31 cellular contexts compared by ENCODE assay signal in the genomic region with DNA sequence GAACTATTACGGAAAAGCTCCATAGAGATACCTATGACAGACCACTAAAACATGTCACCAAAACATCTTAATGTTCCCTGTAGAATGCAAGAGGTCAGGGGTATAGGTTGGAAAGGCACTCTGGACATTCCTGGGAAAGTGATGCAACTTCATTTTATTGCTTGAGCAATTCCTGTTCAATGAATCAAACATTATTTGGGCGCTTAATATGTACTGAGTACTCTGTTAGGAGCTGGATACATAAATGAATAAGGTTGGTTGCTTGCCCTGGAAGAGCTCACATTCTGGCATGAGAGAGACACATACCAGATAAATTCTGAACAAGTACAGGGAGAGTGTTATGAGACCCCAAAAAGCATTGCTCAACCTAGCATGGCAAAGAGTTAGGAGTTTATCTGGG.
"Had no signal": no experiment of that assay in that cellular context is flagged by ENCODE, and none has a peak within 500 bp of the region (broad histone marks: within the 10 kb centered on the region; RNA-seq: fewer than 3 reads in every experiment).

No MANE protein-coding gene starts in this region.

- H3K4me3 ChIP-seq: adrenal gland, colonic mucosa, dorsolateral prefrontal cortex, esophagus muscularis mucosa, left lung, ovary, prostate gland, right atrium auricular region, tibial artery had no signal

- H3K27ac ChIP-seq: adrenal gland, colonic mucosa, dorsolateral prefrontal cortex, esophagus muscularis mucosa, foreskin keratinocyte, left lung, ovary, prostate gland, right atrium auricular region, tibial artery had no signal

- H3K4me3 Mint-ChIP-seq: activated B cell treated with CpG ODN at 0.5 μM for 24 hours; activated CD4-positive, alpha-beta T cell treated with anti-CD3 and anti-CD28 coated beads for 36 hours; activated naive CD8-positive, alpha-beta T cell; activated T-cell treated with anti-CD3 and anti-CD28 coated beads, Interleukin-2, amount 50 U/mL, for 4 hours; effector memory CD8-positive, alpha-beta T cell; natural killer cell treated with Interleukin-12 subunit alpha and Interleukin-12 subunit beta and Interleukin-15 and Interleukin-18, amount 100 ng/mL, for 72 hours; stimulated activated effector memory CD8-positive, alpha-beta T cell treated with anti-CD3 and anti-CD28 coated beads, Interleukin-12 subunit alpha, Interleukin-12 subunit beta, amount 100 ng/mL, for 72 hours; stimulated activated naive CD8-positive, alpha-beta T cell treated with anti-CD3 and anti-CD28 coated beads, Interleukin-15, amount 100 ng/mL, for 72 hours; T-helper 17 cell had no signal

- H3K27ac Mint-ChIP-seq: activated B cell treated with CpG ODN at 0.5 μM for 24 hours; activated CD4-positive, alpha-beta T cell treated with anti-CD3 and anti-CD28 coated beads for 36 hours; activated naive CD8-positive, alpha-beta T cell; activated T-helper 2 cell treated with anti-CD3 and anti-CD28 coated beads, Interferon-gamma antibody, Interleukin-2, Interleukin-4, amounts not matched to agents 10 μg/mL and 5 μg/mL and 100 μg/mL, durations not matched to agents 14 hours and 24 hours and 36 hours; effector memory CD8-positive, alpha-beta T cell; natural killer cell treated with Interleukin-12 subunit alpha and Interleukin-12 subunit beta and Interleukin-15 and Interleukin-18, amount 100 ng/mL, for 72 hours; stimulated activated effector memory CD8-positive, alpha-beta T cell treated with anti-CD3 and anti-CD28 coated beads, Interleukin-12 subunit alpha, Interleukin-12 subunit beta, amount 100 ng/mL, for 72 hours; stimulated activated naive CD8-positive, alpha-beta T cell treated with anti-CD3 and anti-CD28 coated beads, Interleukin-15, amount 100 ng/mL, for 72 hours; T-helper 17 cell had no signal

- H3K9me3 ChIP-seq: adrenal gland, colonic mucosa, esophagus muscularis mucosa, left lung, ovary, prostate gland, right atrium auricular region, tibial artery had no signal

- FAIRE-seq: astrocyte, bronchial epithelial cell, endothelial cell of umbilical vein, kidney, small intestine, urothelium cell line had no signal

- DNase-seq: activated B cell treated with CpG ODN at 0.5 μM for 24 hours; activated CD4-positive, alpha-beta T cell treated with anti-CD3 and anti-CD28 coated beads for 36 hours; activated CD4-positive, alpha-beta T cell treated with anti-CD3 and anti-CD28 coated beads, Interleukin-2, amount 50 U/mL, for 4 hours; activated CD8-positive, alpha-beta memory T cell treated with anti-CD3 and anti-CD28 coated beads, Interleukin-2, amount 50 U/mL, for 48 hours; activated naive CD4-positive, alpha-beta T cell; activated T-cell treated with anti-CD3 and anti-CD28 coated beads, Interleukin-2, amount 50 U/mL, for 4 hours; adrenal gland; colonic mucosa; dorsolateral prefrontal cortex; effector memory CD8-positive, alpha-beta T cell; foreskin keratinocyte; kidney; left lung; mammary epithelial cell; ovary; small intestine; stimulated activated CD4-positive, alpha-beta T cell treated with anti-CD3 and anti-CD28 coated beads, Interleukin-2, amount 100 ng/mL, for 24 hours; stimulated activated naive CD8-positive, alpha-beta T cell treated with anti-CD3 and anti-CD28 coated beads, Interleukin-15, amount 100 ng/mL, for 72 hours; T-helper 17 cell; tibial artery had no signal

- H3K27me3 Mint-ChIP-seq: activated CD4-positive, alpha-beta T cell treated with anti-CD3 and anti-CD28 coated beads for 36 hours; activated naive CD8-positive, alpha-beta T cell; stimulated activated naive CD8-positive, alpha-beta T cell treated with anti-CD3 and anti-CD28 coated beads, Interleukin-15, amount 100 ng/mL, for 72 hours; T-helper 17 cell had no signal

- H3K27me3 ChIP-seq: adrenal gland, colonic mucosa, dorsolateral prefrontal cortex, esophagus muscularis mucosa, foreskin keratinocyte, left lung, ovary, right atrium auricular region, tibial artery had no signal

- H3K9me3 Mint-ChIP-seq: activated B cell treated with CpG ODN at 0.5 μM for 24 hours; activated T-cell treated with anti-CD3 and anti-CD28 coated beads, Interleukin-2, amount 50 U/mL, for 4 hours; activated T-helper 2 cell treated with anti-CD3 and anti-CD28 coated beads, Interferon-gamma antibody, Interleukin-2, Interleukin-4, amounts not matched to agents 10 μg/mL and 5 μg/mL and 100 μg/mL, durations not matched to agents 14 hours and 24 hours and 36 hours; stimulated activated naive CD8-positive, alpha-beta T cell treated with anti-CD3 and anti-CD28 coated beads, Interleukin-15, amount 100 ng/mL, for 72 hours had no signal

- H3K4me1 ChIP-seq: adrenal gland, colonic mucosa, esophagus muscularis mucosa, foreskin keratinocyte, left lung, prostate gland, right atrium auricular region had no signal

- H3K36me3 Mint-ChIP-seq: activated naive CD8-positive, alpha-beta T cell; stimulated activated effector memory CD8-positive, alpha-beta T cell treated with anti-CD3 and anti-CD28 coated beads, Interleukin-12 subunit alpha, Interleukin-12 subunit beta, amount 100 ng/mL, for 72 hours had no signal

- H3K36me3 ChIP-seq: adrenal gland, colonic mucosa, esophagus muscularis mucosa, left lung, ovary, prostate gland, right atrium auricular region, tibial artery had no signal

- ATAC-seq: activated CD4-positive, alpha-beta T cell treated with anti-CD3 and anti-CD28 coated beads for 36 hours; activated T-cell treated with anti-CD3 and anti-CD28 coated beads, Interleukin-2, amount 50 U/mL, for 4 hours; effector memory CD8-positive, alpha-beta T cell; foreskin keratinocyte; left lung; natural killer cell treated with Interleukin-12 subunit alpha and Interleukin-12 subunit beta and Interleukin-15 and Interleukin-18, amount 100 ng/mL, for 72 hours; stimulated activated effector memory CD8-positive, alpha-beta T cell treated with anti-CD3 and anti-CD28 coated beads, Interleukin-12 subunit alpha, Interleukin-12 subunit beta, amount 100 ng/mL, for 72 hours; stimulated activated naive CD8-positive, alpha-beta T cell treated with anti-CD3 and anti-CD28 coated beads, Interleukin-15, amount 100 ng/mL, for 72 hours; T-helper 17 cell had no signal

- H3K4me1 Mint-ChIP-seq: activated B cell treated with CpG ODN at 0.5 μM for 24 hours; stimulated activated effector memory CD8-positive, alpha-beta T cell treated with anti-CD3 and anti-CD28 coated beads, Interleukin-12 subunit alpha, Interleukin-12 subunit beta, amount 100 ng/mL, for 72 hours; stimulated activated naive CD8-positive, alpha-beta T cell treated with anti-CD3 and anti-CD28 coated beads, Interleukin-15, amount 100 ng/mL, for 72 hours; T-helper 17 cell had no signal
